1 cellular context compared by ENCODE assay signal in the genomic region with DNA sequence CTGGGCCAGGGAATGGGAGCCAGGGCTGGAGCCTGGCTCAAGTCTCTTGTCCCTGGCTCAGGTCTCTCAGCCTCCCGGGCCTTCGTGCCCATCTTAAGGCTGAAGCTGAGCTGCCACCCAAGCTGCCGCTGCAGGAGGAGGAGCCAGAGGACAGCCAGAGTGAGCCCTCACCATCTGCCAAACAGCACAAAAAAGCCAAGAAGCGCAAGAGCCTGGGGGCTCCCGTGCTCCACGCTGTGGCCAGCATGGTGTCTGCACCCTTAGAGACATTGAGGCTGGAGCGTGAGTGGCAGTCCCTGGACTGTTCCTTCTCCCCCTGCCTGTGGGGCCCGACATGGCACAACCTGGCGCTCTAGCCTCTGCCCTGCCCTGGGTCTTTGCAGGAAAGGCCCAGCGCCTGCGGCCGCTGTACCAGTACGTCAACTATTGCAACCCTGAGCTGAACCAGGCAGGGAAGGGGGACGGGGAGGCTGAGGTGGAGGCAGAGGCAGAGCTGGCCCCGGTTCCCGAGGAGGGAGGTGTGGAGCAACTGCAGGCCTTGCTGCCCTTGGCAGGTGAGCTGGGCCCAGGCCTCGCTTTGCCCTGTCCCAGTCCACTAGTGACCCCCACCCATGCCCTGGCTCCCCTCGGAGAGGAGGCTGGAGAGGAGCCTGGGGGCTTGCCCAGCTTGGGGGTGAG.
TF ChIP-seq lines count a peak whose summit lies in the region.

No MANE protein-coding gene starts in this region.

TF ChIP-seq in K562, 482 proteins besides CTCF, POLR2A, EP300 and RAD21 (continued from another document):
- TF ChIP-seq, protein P1, sequence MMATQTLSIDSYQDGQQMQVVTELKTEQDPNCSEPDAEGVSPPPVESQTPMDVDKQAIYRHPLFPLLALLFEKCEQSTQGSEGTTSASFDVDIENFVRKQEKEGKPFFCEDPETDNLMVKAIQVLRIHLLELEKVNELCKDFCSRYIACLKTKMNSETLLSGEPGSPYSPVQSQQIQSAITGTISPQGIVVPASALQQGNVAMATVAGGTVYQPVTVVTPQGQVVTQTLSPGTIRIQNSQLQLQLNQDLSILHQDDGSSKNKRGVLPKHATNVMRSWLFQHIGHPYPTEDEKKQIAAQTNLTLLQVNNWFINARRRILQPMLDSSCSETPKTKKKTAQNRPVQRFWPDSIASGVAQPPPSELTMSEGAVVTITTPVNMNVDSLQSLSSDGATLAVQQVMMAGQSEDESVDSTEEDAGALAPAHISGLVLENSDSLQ (IDR thresholded peaks at IDR 0.05), result peak; percentile 90
- TF ChIP-seq ZNF274 (IDR thresholded peaks at IDR 0.05; ENCODE audit: borderline replicate concordance, low read depth, low read length), result no peak
- TF ChIP-seq MGA (IDR thresholded peaks at IDR 0.05), result peak; percentile 19; the same call in 1 of the 2 replicates
- TF ChIP-seq, protein P2, sequence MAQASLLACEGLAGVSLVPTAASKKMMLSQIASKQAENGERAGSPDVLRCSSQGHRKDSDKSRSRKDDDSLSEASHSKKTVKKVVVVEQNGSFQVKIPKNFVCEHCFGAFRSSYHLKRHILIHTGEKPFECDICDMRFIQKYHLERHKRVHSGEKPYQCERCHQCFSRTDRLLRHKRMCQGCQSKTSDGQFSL (CRISPR knock-in tag; IDR thresholded peaks at IDR 0.05), result peak; percentile 21; the same call in 1 of the 2 replicates
- TF ChIP-seq, protein P2 (tag; IDR thresholded peaks at IDR 0.05), result no peak
- peak in 1 of 2 experiments; percentile 32; a peak in 1 of 4 replicates for TF ChIP-seq RCOR1 (IDR thresholded peaks at IDR 0.05; ENCODE audit: borderline replicate concordance in 1 of 2, low read depth in 2 of 2, low read length in 2 of 2)
- peak in 1 of 2 experiments; percentile 36; a peak in 2 of 4 replicates for TF ChIP-seq MNT (conservative IDR thresholded peaks at IDR 0.05)
- TF ChIP-seq MAX (CRISPR knock-in tag; IDR thresholded peaks at IDR 0.05), result peak; percentile 75
- TF ChIP-seq MBD2 (IDR thresholded peaks at IDR 0.05; ENCODE audit: borderline replicate concordance, low read depth), result no peak
- TF ChIP-seq MTA1 (IDR thresholded peaks at IDR 0.05; ENCODE audit: borderline replicate concordance), result no peak
- 0 out of 2 replicates have a peak, but pooled peaks have one; percentile 41 for TF ChIP-seq SMAD4 (CRISPR knock-in tag; conservative IDR thresholded peaks at IDR 0.05)
- peak; percentile 60; the same call in 1 of the 2 replicates for TF ChIP-seq STAG1 (CRISPR knock-in tag; IDR thresholded peaks at IDR 0.05; ENCODE audit: borderline replicate concordance)
- peak; percentile 59; the same call in 1 of the 2 replicates for TF ChIP-seq BHLHE40 (IDR thresholded peaks at IDR 0.05; ENCODE audit: low read length)
- TF ChIP-seq MYNN (IDR thresholded peaks at IDR 0.05), result 0 out of 2 replicates have a peak, but pooled peaks have one; percentile 34
- TF ChIP-seq MYNN (CRISPR knock-in tag; IDR thresholded peaks at IDR 0.05), result no peak
- TF ChIP-seq NR2C1 (IDR thresholded peaks at IDR 0.05), result 0 out of 2 replicates have a peak, but pooled peaks have one; percentile 19
- TF ChIP-seq NR2C1 (tag; IDR thresholded peaks at IDR 0.05), result no peak
- TF ChIP-seq RB1 (IDR thresholded peaks at IDR 0.05; ENCODE audit: low read depth), result 0 out of 2 replicates have a peak, but pooled peaks have one; percentile 34
- TF ChIP-seq, protein P3, sequence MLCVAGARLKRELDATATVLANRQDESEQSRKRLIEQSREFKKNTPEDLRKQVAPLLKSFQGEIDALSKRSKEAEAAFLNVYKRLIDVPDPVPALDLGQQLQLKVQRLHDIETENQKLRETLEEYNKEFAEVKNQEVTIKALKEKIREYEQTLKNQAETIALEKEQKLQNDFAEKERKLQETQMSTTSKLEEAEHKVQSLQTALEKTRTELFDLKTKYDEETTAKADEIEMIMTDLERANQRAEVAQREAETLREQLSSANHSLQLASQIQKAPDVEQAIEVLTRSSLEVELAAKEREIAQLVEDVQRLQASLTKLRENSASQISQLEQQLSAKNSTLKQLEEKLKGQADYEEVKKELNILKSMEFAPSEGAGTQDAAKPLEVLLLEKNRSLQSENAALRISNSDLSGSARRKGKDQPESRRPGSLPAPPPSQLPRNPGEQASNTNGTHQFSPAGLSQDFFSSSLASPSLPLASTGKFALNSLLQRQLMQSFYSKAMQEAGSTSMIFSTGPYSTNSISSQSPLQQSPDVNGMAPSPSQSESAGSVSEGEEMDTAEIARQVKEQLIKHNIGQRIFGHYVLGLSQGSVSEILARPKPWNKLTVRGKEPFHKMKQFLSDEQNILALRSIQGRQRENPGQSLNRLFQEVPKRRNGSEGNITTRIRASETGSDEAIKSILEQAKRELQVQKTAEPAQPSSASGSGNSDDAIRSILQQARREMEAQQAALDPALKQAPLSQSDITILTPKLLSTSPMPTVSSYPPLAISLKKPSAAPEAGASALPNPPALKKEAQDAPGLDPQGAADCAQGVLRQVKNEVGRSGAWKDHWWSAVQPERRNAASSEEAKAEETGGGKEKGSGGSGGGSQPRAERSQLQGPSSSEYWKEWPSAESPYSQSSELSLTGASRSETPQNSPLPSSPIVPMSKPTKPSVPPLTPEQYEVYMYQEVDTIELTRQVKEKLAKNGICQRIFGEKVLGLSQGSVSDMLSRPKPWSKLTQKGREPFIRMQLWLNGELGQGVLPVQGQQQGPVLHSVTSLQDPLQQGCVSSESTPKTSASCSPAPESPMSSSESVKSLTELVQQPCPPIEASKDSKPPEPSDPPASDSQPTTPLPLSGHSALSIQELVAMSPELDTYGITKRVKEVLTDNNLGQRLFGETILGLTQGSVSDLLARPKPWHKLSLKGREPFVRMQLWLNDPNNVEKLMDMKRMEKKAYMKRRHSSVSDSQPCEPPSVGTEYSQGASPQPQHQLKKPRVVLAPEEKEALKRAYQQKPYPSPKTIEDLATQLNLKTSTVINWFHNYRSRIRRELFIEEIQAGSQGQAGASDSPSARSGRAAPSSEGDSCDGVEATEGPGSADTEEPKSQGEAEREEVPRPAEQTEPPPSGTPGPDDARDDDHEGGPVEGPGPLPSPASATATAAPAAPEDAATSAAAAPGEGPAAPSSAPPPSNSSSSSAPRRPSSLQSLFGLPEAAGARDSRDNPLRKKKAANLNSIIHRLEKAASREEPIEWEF (CRISPR knock-in tag; IDR thresholded peaks at IDR 0.05), result no peak
- TF ChIP-seq E2F3 (CRISPR knock-in tag; IDR thresholded peaks at IDR 0.05), result 0 out of 2 replicates have a peak, but pooled peaks have one; percentile 24
- peak in 1 of 2 experiments; percentile 36; a peak in 1 of 4 replicates for TF ChIP-seq TEAD1 (CRISPR knock-in tag; IDR thresholded peaks at IDR 0.05)
- TF ChIP-seq ZNF384 (IDR thresholded peaks at IDR 0.05; ENCODE audit: low read depth, low read length), result peak; percentile 27; the same call in 1 of the 2 replicates
- TF ChIP-seq HCFC1 (IDR thresholded peaks at IDR 0.05; ENCODE audit: low read depth, low read length), result peak; percentile 51; the same call in 1 of the 2 replicates
- TF ChIP-seq L3MBTL2 (IDR thresholded peaks at IDR 0.05), result peak; percentile 30; the same call in 1 of the 2 replicates
